25 cellular contexts compared by ENCODE assay signal in genomic region chr6:151524059-151524458, GRCh38. TPM values are rescaled to one million over a fixed set of nuclear protein-coding genes. Genes with fewer than 3 reads are reported as not detected.
DNase-seq lines count a peak whose midpoint lies in the region; ATAC-seq, FAIRE-seq and TF ChIP-seq lines count a peak whose summit lies in the region.
"Had no signal": no experiment of that assay in that cellular context is flagged by ENCODE, and none has a peak within 500 bp of the region (broad histone marks: within the 10 kb centered on the region; RNA-seq: fewer than 3 reads in every experiment).

No MANE protein-coding gene starts in this region.

- H3K27me3 ChIP-seq in HepG2 (ENCODE audit: control insufficient read depth in 1 of 2, insufficient read depth in 2 of 2, low read length in 2 of 2) (no peaks in the 10 kb centered on the region), right lobe of liver (no peaks in the 10 kb centered on the region), K562 (ENCODE audit: control insufficient read depth in 2 of 2, insufficient read depth in 2 of 2, low read length in 2 of 2) (no peaks in the 10 kb centered on the region), suprapubic skin (no peaks in the 10 kb centered on the region)
- H3K27me3 ChIP-seq: BLaER1, MG63 had no signal

- CTCF ChIA-PET in HepG2 (lab: Yijun Ruan, JAX; ENCODE audit: low intra/inter-chr PET ratio, low total read pairs) (no interaction called here), K562 (lab: Yijun Ruan, JAX; ENCODE audit: low intra/inter-chr PET ratio) (no interaction called here)

- no peak overlapping the region for H2AFZ ChIP-seq in HepG2 (ENCODE audit: low read length)
- no peak overlapping the region for H2AFZ ChIP-seq in K562 (ENCODE audit: low read depth, low read length)

- TF ChIP-seq EP300 in HepG2 (IDR thresholded peaks at IDR 0.05; ENCODE audit: low read depth in 2 of 2, low read length in 2 of 2) (no peak), HepG2 (CRISPR knock-in tag; IDR thresholded peaks at IDR 0.05; ENCODE audit: borderline replicate concordance) (no peak), K562 (IDR thresholded peaks at IDR 0.05; ENCODE audit: low read length) (no peak), suprapubic skin (IDR thresholded peaks at IDR 0.05) (no peak)

- TF ChIP-seq CTCF in HepG2 (CRISPR knock-in tag; IDR thresholded peaks at IDR 0.05) (no peak), right lobe of liver (IDR thresholded peaks at IDR 0.05) (no peak), K562 (IDR thresholded peaks at IDR 0.05 in 2 of 3, conservative IDR thresholded peaks at IDR 0.05 in 1 of 3; ENCODE audit: insufficient read depth in 2 of 3, low read depth in 1 of 3, low read length in 3 of 3) (no peak), suprapubic skin (IDR thresholded peaks at IDR 0.05) (no peak)

- POLR2A ChIA-PET in HepG2 (lab: Yijun Ruan, JAX) (no interaction called here), K562 (lab: Yijun Ruan, JAX) (no interaction called here)

- H3K36me3 ChIP-seq in HepG2 (replicated peaks in 1 of 2; ENCODE audit: control insufficient read depth in 1 of 2, insufficient read depth in 2 of 2, low read length in 2 of 2) (no peaks in the 10 kb centered on the region), right lobe of liver (no peaks in the 10 kb centered on the region), K562 (ENCODE audit: control insufficient read depth, insufficient read depth, low read length) (no peaks in the 10 kb centered on the region), suprapubic skin (no peaks in the 10 kb centered on the region)
- H3K36me3 ChIP-seq: BLaER1, MG63 had no signal

- no peaks in the 10 kb centered on the region for H3K9me1 ChIP-seq in K562 (ENCODE audit: control insufficient read depth, insufficient read depth, low read length)

- H3K4me1 ChIP-seq in HepG2 (ENCODE audit: insufficient read depth, low read length) (no peaks in the 10 kb centered on the region), right lobe of liver (no peaks in the 10 kb centered on the region), K562 (replicated peaks in 1 of 2; ENCODE audit: control insufficient read depth in 2 of 2, insufficient read depth in 2 of 2, low read length in 2 of 2) (no peaks in the 10 kb centered on the region), suprapubic skin (no peaks in the 10 kb centered on the region)
- H3K4me1 ChIP-seq: BLaER1 had no signal

- in situ Hi-C loops in HepG2 (cut with HindIII; ENCODE audit: extremely low pct_ligation_motif_present, low pct_unique_long_range_greater_than_20kb) (no loop called here), K562 (cut with MboI) (no loop called here)

- H4K20me1 ChIP-seq in HepG2 (ENCODE audit: insufficient read depth, low read length) (no peaks in the 10 kb centered on the region), K562 (replicated peaks; ENCODE audit: control insufficient read depth, insufficient read depth, low read length) (no peaks in the 10 kb centered on the region)
- H4K20me1 ChIP-seq: BLaER1 had no signal

- H3K9me3 ChIP-seq in HepG2 (ENCODE audit: low read length), result peaks cover 43% of the 10 kb centered on the region
- no peaks in the 10 kb centered on the region for H3K9me3 ChIP-seq in right lobe of liver
- H3K9me3 ChIP-seq in K562 (replicated peaks; ENCODE audit: control insufficient read depth, insufficient read depth, low read depth, low read length), result no peaks in the 10 kb centered on the region
- H3K9me3 ChIP-seq in suprapubic skin, result peaks cover 3% of the 10 kb centered on the region

- BruUV-seq in HepG2 (replicated peaks; lab: Mats Ljungman, UMichigan) (no TSS peak), K562 (replicated peaks; lab: Mats Ljungman, UMichigan) (no TSS peak)

- intact Hi-C loops in HepG2 (cut with micrococcal nuclease; ENCODE audit: unreplicated experiment) (no loop called here), right lobe of liver (cut with DNase I) (no loop called here), K562 (cut with micrococcal nuclease) (no loop called here), cardiac septum (cut with DNase I) (no loop called here)

- no peak overlapping the region for H3K9ac ChIP-seq in HepG2 (ENCODE audit: insufficient read depth, low read depth, low read length)
- H3K9ac ChIP-seq in K562 (ENCODE audit: insufficient read depth in 1 of 2, low read depth in 2 of 2, low read length in 2 of 2), result no peak overlapping the region
- H3K9ac ChIP-seq: BLaER1 had no signal

- TF ChIP-seq RAD21 in HepG2 (CRISPR knock-in tag; IDR thresholded peaks at IDR 0.05), result no peak
- no peak for TF ChIP-seq RAD21 in K562 (CRISPR knock-in tag; conservative IDR thresholded peaks at IDR 0.05 in 1 of 2, IDR thresholded peaks at IDR 0.05 in 1 of 2)

- FAIRE-seq in HepG2 (lab: Jason Lieb, UNC), result no peak
- FAIRE-seq in K562 (lab: Jason Lieb, UNC), result no peak
- FAIRE-seq: A204.1, GM12891 had no signal

- TF ChIP-seq POLR2A in HepG2 (IDR thresholded peaks at IDR 0.05; ENCODE audit: insufficient read depth in 1 of 2, low read depth in 2 of 2, low read length in 2 of 2), result no peak
- no peak for TF ChIP-seq POLR2A in right lobe of liver (IDR thresholded peaks at IDR 0.05)
- no peak for TF ChIP-seq POLR2A in K562 (conservative IDR thresholded peaks at IDR 0.05)
- TF ChIP-seq POLR2A in erythroblast (IDR thresholded peaks at IDR 0.05; ENCODE audit: low read length), result no peak
- TF ChIP-seq POLR2A in suprapubic skin (IDR thresholded peaks at IDR 0.05), result no peak

- 91% methylated on average over 2 of the region's 2 CpGs for WGBS in HepG2 (ENCODE audit: low lambda C conversion rate)
- WGBS in right lobe of liver (ENCODE audit: insufficient coverage, low coverage, low lambda C conversion rate, missing lambda C conversion rate), result 56% methylated on average over 1 of the region's 2 CpGs
- 0% methylated on average over 2 of the region's 2 CpGs for WGBS in K562 (ENCODE audit: insufficient coverage, low coverage, missing lambda C conversion rate)
- WGBS in suprapubic skin, result 57% methylated on average over 2 of the region's 2 CpGs

- no peaks in the 10 kb centered on the region for H3K79me2 ChIP-seq in HepG2 (ENCODE audit: insufficient read depth, low read length)
- H3K79me2 ChIP-seq in K562 (ENCODE audit: control insufficient read depth, insufficient read depth, low read length), result no peaks in the 10 kb centered on the region

- H3K4me2 ChIP-seq in HepG2 (ENCODE audit: low read depth, low read length) (no peak overlapping the region), K562 (ENCODE audit: insufficient read depth, low read length) (no peak overlapping the region)
- H3K4me2 ChIP-seq: BLaER1 had no signal

- no peak overlapping the region for H3K4me3 ChIP-seq in HepG2 (replicated peaks in 1 of 3; ENCODE audit: insufficient read depth in 1 of 3, low read depth in 2 of 3, low read length in 3 of 3)
- H3K4me3 ChIP-seq in right lobe of liver, result no peak overlapping the region
- H3K4me3 ChIP-seq in K562, result no peak overlapping the region
- H3K4me3 ChIP-seq in suprapubic skin, result no peak overlapping the region
- H3K4me3 ChIP-seq: BLaER1, MG63 had no signal

- H3K27ac ChIP-seq in HepG2 (ENCODE audit: extremely low read length, insufficient read depth, low read length) (no peak overlapping the region), right lobe of liver (no peak overlapping the region), K562 (ENCODE audit: extremely low read depth, low read depth, low read length) (no peak overlapping the region), suprapubic skin (no peak overlapping the region)
- H3K27ac ChIP-seq: BLaER1, RWPE1 had no signal

- DNase-seq in HepG2 (ENCODE audit: low spot score) (no peak), right lobe of liver (no peak), K562 (ENCODE audit: extremely low read depth in 1 of 4, low spot score in 3 of 4) (peak in 1 of 4 experiments; percentile 5), erythroblast (lab: John Stamatoyannopoulos, UW) (peak; percentile 2 to 12), NCI-H1417 (lab: John Stamatoyannopoulos, UW) (no peak), cardiac septum (ENCODE audit: low spot score) (no peak), NCI-H2196 treated with DMSO at 0.1 percent for 48 hours (lab: John Stamatoyannopoulos, UW; ENCODE audit: unreplicated experiment) (no peak), suprapubic skin (ENCODE audit: low spot score in 2 of 2) (no peak)
- DNase-seq: CD4-positive, alpha-beta memory T cell; DMS153; HFFc6; Karpas-422; MG63; NCI-H1048; NCI-H1436 treated with DMSO at 0.1 percent for 48 hours; NCI-H2029 treated with DMSO at 0.1 percent for 48 hours; NCI-H510A; NCI-H82; SIG-M5 had no signal

- no peak for ATAC-seq in HepG2
- no peak for ATAC-seq in right lobe of liver
- no peak for ATAC-seq in K562

RNA-seq across cellular contexts. Expression of gene CCDC170, which starts 30.2 kb away (rescaled TPM):
- 5.1 and 8.9 TPM in 2 replicates for total RNA-seq in HepG2 (2016; rRNA removed; fragmentation: Illumina TruSeq; extraction: Trizol)
- total RNA-seq in HepG2 (2016; cell fraction: cytosol; rRNA removed; fragmentation: Illumina TruSeq; extraction: Trizol; ENCODE audit: low read depth), result 2.5 and 4.6 TPM in 2 replicates
- total RNA-seq in HepG2 (2016; cell fraction: insoluble cytoplasmic fraction; rRNA removed; fragmentation: Illumina TruSeq; extraction: Trizol), result 3.5 and 6.9 TPM in 2 replicates
- 2.6 and 3.3 TPM in 2 replicates for total RNA-seq in HepG2 (2016; cell fraction: membrane; rRNA removed; fragmentation: Illumina TruSeq; extraction: Trizol)
- total RNA-seq in HepG2 (2016; cell fraction: nucleus; rRNA removed; fragmentation: Illumina TruSeq; extraction: Trizol), result 4.1 and 5.5 TPM in 2 replicates
- polyA plus RNA-seq in HepG2 (2011; rRNA removed), result 0.67 and 0.90 TPM in 2 replicates
- 0.87 and 1.2 TPM in 2 replicates for polyA plus RNA-seq in HepG2 (2011; cell fraction: cytosol; rRNA removed)
- 0.24 and 0.33 TPM in 2 replicates for polyA plus RNA-seq in HepG2 (2011; cell fraction: nucleus; rRNA removed)
- polyA plus RNA-seq in HepG2 (2012), result 0.55 and 0.60 TPM in 2 replicates
- 0.19 and 0.36 TPM in 2 replicates for polyA plus RNA-seq in HepG2 (2016; cell fraction: cytosol; fragmentation: Illumina TruSeq; extraction: Trizol; ENCODE audit: low read depth)
- polyA plus RNA-seq in HepG2 (2016; cell fraction: insoluble cytoplasmic fraction; fragmentation: Illumina TruSeq; extraction: Trizol; ENCODE audit: low read depth), result 4.2 and 4.9 TPM in 2 replicates
- 0.62 and 0.71 TPM in 2 replicates for polyA plus RNA-seq in HepG2 (2016; cell fraction: membrane; fragmentation: Illumina TruSeq; extraction: Trizol; ENCODE audit: low read depth)
- polyA plus RNA-seq in HepG2 (2016; cell fraction: nucleus; fragmentation: Illumina TruSeq; extraction: Trizol; ENCODE audit: insufficient read depth, low read depth), result 1.8 and 4.2 TPM in 2 replicates
- polyA minus RNA-seq in HepG2 (2011; rRNA and poly(A)+ RNA removed; ENCODE audit: low replicate concordance), result 0.02 and 1.5 TPM in 2 replicates
- 1.1 and 1.3 TPM in 2 replicates for polyA minus RNA-seq in HepG2 (2011; cell fraction: cytosol; rRNA and poly(A)+ RNA removed)
- polyA minus RNA-seq in HepG2 (2011; cell fraction: nucleus; rRNA and poly(A)+ RNA removed), result 2.0 and 4.2 TPM in 2 replicates
- under 1 TPM; 0.31 to 0.93 (median 0.55) TPM for total RNA-seq in right lobe of liver
- total RNA-seq in K562 (2011; cell fraction: chromatin; rRNA removed; ENCODE audit: low replicate concordance), result 0.67 TPM in 1 of 2 replicates, not detected in the other
- not detected in 2 replicates for total RNA-seq in K562 (2011; cell fraction: nucleolus; rRNA removed)
- not detected in 2 replicates for total RNA-seq in K562 (2011; cell fraction: nucleoplasm; rRNA removed)
- 0.05 TPM in 1 of 2 replicates, not detected in the other for total RNA-seq in K562 (2014; rRNA removed)
- total RNA-seq in K562 (2014; rRNA removed; fragmentation: Illumina TruSeq; extraction: Trizol), result not detected in 2 replicates
- 0.18 TPM in 1 of 2 replicates, not detected in the other for total RNA-seq in K562 (2015; rRNA removed; fragmentation: Illumina TruSeq; extraction: Trizol)
- total RNA-seq in K562 (2021), result not detected in 2 replicates
- polyA plus RNA-seq in K562 (2011; rRNA removed), result not detected in 2 replicates
- not detected in 2 replicates for polyA plus RNA-seq in K562 (2011; cell fraction: cytosol; rRNA removed)
- not detected in 2 replicates for polyA plus RNA-seq in K562 (2011; cell fraction: nucleus; rRNA removed)
- polyA plus RNA-seq in K562 (2012), result 0.03 TPM in 1 of 2 replicates, not detected in the other
- not detected in 2 replicates for polyA plus RNA-seq in K562 (2014; fragmentation: Illumina TruSeq; extraction: Trizol)
- polyA plus RNA-seq in K562 (2014; fragmentation: Nextera tagmentation; extraction: Ambion mirVana), result not detected
- polyA plus RNA-seq in K562 (2014; rRNA removed), result 0.01 TPM in 1 of 2 replicates, not detected in the other
- 0.32 TPM in 1 of 2 replicates, not detected in the other for polyA minus RNA-seq in K562 (2011; rRNA and poly(A)+ RNA removed)
- not detected in 2 replicates for polyA minus RNA-seq in K562 (2011; cell fraction: cytosol; rRNA and poly(A)+ RNA removed)
- polyA minus RNA-seq in K562 (2011; cell fraction: nucleus; rRNA and poly(A)+ RNA removed), result not detected in 2 replicates
- total RNA-seq in cardiac septum, result 0.38 TPM
- under 1 TPM; 0.16 to 0.89 (median 0.24) TPM for total RNA-seq in suprapubic skin
- total RNA-seq: Daoy, H4 had no signal

Comparison
In these comparisons a context has a peak if more than half of its experiments do, and no peak if none do; other contexts are left out.
1. DNase-seq: peak in erythroblast (2 of 2); none in HepG2 (single experiment), right lobe of liver (0 of 3), NCI-H1417 (0 of 3), cardiac septum (single experiment), NCI-H2196 treated with DMSO at 0.1 percent for 48 hours (single experiment) and suprapubic skin (0 of 2).
2. Of the 241 proteins assayed by ChIP-seq in both HepG2 and K562: peak only in HepG2: ZNF780A; only in K562: ZFP36; in both: none; in neither: 238; mixed calls (peak in some experiments, not most) for 1.